In the genomic region with DNA sequence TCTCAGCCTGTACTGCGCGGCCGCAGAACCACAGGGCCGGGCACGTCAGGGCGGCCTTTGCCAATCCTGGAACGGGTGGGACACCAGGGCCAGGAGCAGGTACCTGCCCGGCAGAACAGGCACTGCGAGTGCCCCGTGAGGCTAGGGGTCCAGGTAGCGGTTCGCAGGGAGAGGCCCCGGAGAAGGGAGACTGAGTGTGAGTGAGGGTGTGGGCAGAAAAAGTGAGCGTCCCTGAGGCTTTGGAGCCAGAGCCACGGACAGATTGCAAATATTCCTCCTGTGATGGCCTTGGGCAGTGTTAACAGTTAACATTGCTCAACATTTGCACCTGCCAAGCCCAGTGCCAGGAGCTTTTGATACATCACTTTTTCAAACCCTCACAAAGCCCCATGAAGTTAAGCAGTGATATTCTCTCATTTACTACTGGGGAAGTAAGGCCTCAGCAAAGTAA, we compare ENCODE assay signal across 2 cellular contexts.
TF ChIP-seq lines count a peak whose summit lies in the region.

No MANE protein-coding gene starts in this region.

TF ChIP-seq in A549, 52 proteins besides CTCF, POLR2A, EP300 and RAD21 (continued from another document):
- TF ChIP-seq, protein P1, sequence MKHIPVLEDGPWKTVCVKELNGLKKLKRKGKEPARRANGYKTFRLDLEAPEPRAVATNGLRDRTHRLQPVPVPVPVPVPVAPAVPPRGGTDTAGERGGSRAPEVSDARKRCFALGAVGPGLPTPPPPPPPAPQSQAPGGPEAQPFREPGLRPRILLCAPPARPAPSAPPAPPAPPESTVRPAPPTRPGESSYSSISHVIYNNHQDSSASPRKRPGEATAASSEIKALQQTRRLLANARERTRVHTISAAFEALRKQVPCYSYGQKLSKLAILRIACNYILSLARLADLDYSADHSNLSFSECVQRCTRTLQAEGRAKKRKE (CRISPR knock-in tag; IDR thresholded peaks at IDR 0.05; ENCODE audit: low read depth) = no peak
- no peak for TF ChIP-seq MAFK (IDR thresholded peaks at IDR 0.05; ENCODE audit: partially characterized antibody)

TF ChIP-seq in HEK293T, 16 proteins besides CTCF, POLR2A, EP300 and RAD21 (continued from another document):
- TF ChIP-seq FOXM1 (IDR thresholded peaks at IDR 0.05; ENCODE audit: borderline replicate concordance) (no peak), ELF4 (IDR thresholded peaks at IDR 0.05) (no peak), SP1 (IDR thresholded peaks at IDR 0.05) (no peak), TARDBP (IDR thresholded peaks at IDR 0.05) (no peak), L3MBTL2 (conservative IDR thresholded peaks at IDR 0.05) (no peak), ZNF384 (IDR thresholded peaks at IDR 0.05) (no peak)
